ENCODE assay signal across 16 cellular contexts in genomic region chr9:120161801-120162200, GRCh38.
A peak's percentile ranks its signal among the peaks of the same experiment; 100 is the strongest.
DNase-seq lines count a peak whose midpoint lies in the region; ATAC-seq and TF ChIP-seq lines count a peak whose summit lies in the region.
"Had no signal": no experiment of that assay in that cellular context is flagged by ENCODE, and none has a peak within 500 bp of the region (broad histone marks: within the 10 kb centered on the region; RNA-seq: fewer than 3 reads in every experiment).

No MANE protein-coding gene starts in this region.

- H3K9ac ChIP-seq in neuronal stem cell (ENCODE audit: low read depth, low read length, poor library complexity): peak overlapping the region; percentile 46
- H3K9ac ChIP-seq: BLaER1 treated with 17β-estradiol and CSF1 and Interleukin-3, amounts not matched to agents 10 nM and 100 nM had no signal

- H3K18ac ChIP-seq in neuronal stem cell (ENCODE audit: low read length): peak overlapping the region; percentile 64

- TF ChIP-seq CTCF in GM10266 (IDR thresholded peaks at IDR 0.05; ENCODE audit: control insufficient read depth, insufficient read depth, low read depth, missing control alignments): no peak

- no peak overlapping the region for H2BK15ac ChIP-seq in neuronal stem cell (ENCODE audit: low read length)

- peak overlapping the region; percentile 60 for H4K91ac ChIP-seq in neuronal stem cell (ENCODE audit: low read depth, low read length, poor library complexity)

- H2BK5ac ChIP-seq in neuronal stem cell (ENCODE audit: low read length): no peak overlapping the region

- H3K79me1 ChIP-seq in neuronal stem cell (ENCODE audit: low read depth, low read length): no peaks in the 10 kb centered on the region

- peak overlapping the region; percentile 8 for H3K23ac ChIP-seq in neuronal stem cell (ENCODE audit: low read depth, low read length, poor library complexity)

- DNase-seq in DMS153 (lab: John Stamatoyannopoulos, UW): peak; percentile 46
- no peak for DNase-seq in DMS153 treated with DMSO at 0.1 percent for 48 hours (lab: John Stamatoyannopoulos, UW; ENCODE audit: unreplicated experiment)
- peak; percentile 36 for DNase-seq in NCI-H2171 (lab: John Stamatoyannopoulos, UW)
- peak; percentile 75 for DNase-seq in NCI-H748 (lab: John Stamatoyannopoulos, UW; ENCODE audit: unreplicated experiment)
- DNase-seq in neuronal stem cell (ENCODE audit: low spot score): no peak
- no peak for DNase-seq in GM10266 (ENCODE audit: extremely low spot score)
- no peak for DNase-seq in NCI-H1436 treated with DMSO at 0.1 percent for 48 hours (lab: John Stamatoyannopoulos, UW)
- DNase-seq: 8988T; CD8-positive, alpha-beta memory T cell; EL; NCI-H1105; NCI-H2081 treated with DMSO at 0.1 percent for 48 hours; SHP77 had no signal

- H3K4me2 ChIP-seq in neuronal stem cell (ENCODE audit: insufficient read depth, low read length, poor library complexity, severe bottlenecking): no peak overlapping the region
- H3K4me2 ChIP-seq: BLaER1 treated with 17β-estradiol and CSF1 and Interleukin-3, amounts not matched to agents 10 nM and 100 nM had no signal

- WGBS in neuronal stem cell (ENCODE audit: extremely low coverage in 2 of 2, insufficient read length in 2 of 2, insufficient replicate concordance in 1 of 2), 2 donors: no CpG with 5 or more reads among the region's 7 CpGs

- no peak for ATAC-seq in HG03196 (IDR thresholded peaks at IDR 0.05; ENCODE audit: unreplicated experiment)

- no peaks in the 10 kb centered on the region for H3K27me3 ChIP-seq in neuronal stem cell (ENCODE audit: control insufficient read depth in 3 of 3, insufficient read depth in 3 of 3, low read depth in 1 of 3, low read length in 3 of 3)
- H3K27me3 ChIP-seq: BLaER1 treated with 17β-estradiol and CSF1 and Interleukin-3, amounts not matched to agents 10 nM and 100 nM had no signal

- peak overlapping the region; percentile 33 for H2AK5ac ChIP-seq in neuronal stem cell (ENCODE audit: low read depth, low read length)

- H3K4ac ChIP-seq in neuronal stem cell (ENCODE audit: low read length): no peak overlapping the region

- H4K8ac ChIP-seq in neuronal stem cell (ENCODE audit: low read depth, low read length): no peak overlapping the region

- H2BK12ac ChIP-seq in neuronal stem cell (ENCODE audit: low read length): no peak overlapping the region

- no peak overlapping the region for H3K27ac ChIP-seq in neuronal stem cell (replicated peaks; ENCODE audit: low read length)
- H3K27ac ChIP-seq: BLaER1 treated with 17β-estradiol and CSF1 and Interleukin-3, amounts not matched to agents 10 nM and 100 nM had no signal

- H3K9me3 ChIP-seq in neuronal stem cell (replicated peaks in 1 of 2; ENCODE audit: control insufficient read depth in 2 of 2, insufficient read depth in 1 of 2, low read depth in 1 of 2, low read length in 2 of 2): peaks cover 0 to 3% of the 10 kb centered on the region in 2 donors
- H3K9me3 ChIP-seq: HAP-1 had no signal

- H3K14ac ChIP-seq in neuronal stem cell (ENCODE audit: low read length): no peak overlapping the region

- H3K4me1 ChIP-seq in neuronal stem cell (ENCODE audit: control insufficient read depth in 2 of 2, insufficient read depth in 1 of 2, low read depth in 1 of 2, low read length in 2 of 2): peaks cover 0 to 1% of the 10 kb centered on the region in 2 donors
- H3K4me1 ChIP-seq: BLaER1 treated with 17β-estradiol and CSF1 and Interleukin-3, amounts not matched to agents 10 nM and 100 nM; HAP-1 had no signal

- no peak overlapping the region for H3K4me3 ChIP-seq in neuronal stem cell (ENCODE audit: low read length in 2 of 2)
- H3K4me3 ChIP-seq: BLaER1 treated with 17β-estradiol and CSF1 and Interleukin-3, amounts not matched to agents 10 nM and 100 nM; HAP-1 had no signal

- H2AFZ ChIP-seq in neuronal stem cell (ENCODE audit: low read length): no peak overlapping the region

- H3K36me3 ChIP-seq in neuronal stem cell (replicated peaks in 1 of 2; ENCODE audit: control insufficient read depth in 2 of 2, insufficient read depth in 2 of 2, low read length in 2 of 2): no peaks in the 10 kb centered on the region
- H3K36me3 ChIP-seq: BLaER1 treated with 17β-estradiol and CSF1 and Interleukin-3, amounts not matched to agents 10 nM and 100 nM; HAP-1 had no signal

- no peak overlapping the region for H2BK120ac ChIP-seq in neuronal stem cell (ENCODE audit: low read depth, low read length)

Comparison
In these comparisons a context has a peak if more than half of its experiments do, and no peak if none do; other contexts are left out.
1. DNase-seq: peak in DMS153 (single experiment), NCI-H2171 (single experiment) and NCI-H748 (single experiment); none in DMS153 treated with DMSO at 0.1 percent for 48 hours (single experiment), neuronal stem cell (single experiment), GM10266 (single experiment) and NCI-H1436 treated with DMSO at 0.1 percent for 48 hours (single experiment).